Comparison of ENCODE assay signal across 8 cellular contexts in the genomic region with DNA sequence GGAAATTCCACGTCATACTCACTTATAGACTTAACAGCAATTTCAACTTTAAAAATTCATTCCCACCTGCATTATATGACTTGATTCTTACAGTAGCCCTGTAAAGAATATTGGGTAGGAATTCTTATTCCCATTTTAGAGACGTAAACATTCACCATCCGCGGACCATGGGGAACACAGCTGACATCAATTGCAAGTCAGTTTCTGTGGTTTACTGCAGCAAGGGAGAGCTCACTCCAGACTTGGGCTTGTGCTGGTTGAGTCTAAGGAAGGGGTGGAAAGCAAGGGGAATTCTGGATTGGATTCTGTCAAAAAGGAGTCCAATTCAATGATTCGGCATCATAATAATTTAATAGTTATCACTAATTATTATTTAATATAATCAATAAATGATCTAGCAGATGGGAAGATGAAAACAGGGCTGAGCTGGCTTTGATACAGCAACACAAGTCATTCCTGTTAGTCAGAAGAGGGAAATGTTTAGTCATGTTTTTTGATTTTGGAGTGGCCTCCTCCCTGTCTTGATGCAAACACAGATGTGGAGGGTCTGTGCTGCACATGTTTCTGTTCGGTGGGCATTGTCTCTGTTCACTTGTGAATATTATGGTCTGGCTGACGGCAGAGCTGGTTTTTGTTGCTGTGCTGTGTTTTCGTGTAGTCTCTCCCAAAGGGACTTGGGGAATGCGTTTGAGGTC. TPM values are rescaled to one million over a fixed set of nuclear protein-coding genes. Genes with fewer than 3 reads are reported as not detected.
A peak's percentile ranks its signal among the peaks of the same experiment; 100 is the strongest.
DNase-seq lines count a peak whose midpoint lies in the region; ATAC-seq and TF ChIP-seq lines count a peak whose summit lies in the region.

No MANE protein-coding gene starts in this region.

- ATAC-seq in GM19324 (IDR thresholded peaks at IDR 0.05; ENCODE audit: low FRiP score, unreplicated experiment): no peak
- ATAC-seq in gastroesophageal sphincter: no peak

- TF ChIP-seq POLR2A in sigmoid colon (IDR thresholded peaks at IDR 0.05): no peak
- TF ChIP-seq POLR2A in gastroesophageal sphincter (IDR thresholded peaks at IDR 0.05): no peak

- CTCF ChIA-PET in RWPE1 (lab: Yijun Ruan, JAX): interaction anchor here (0.6 kb wide), 1 partner anchor 106 kb away, joined by 3 read pairs; no protein-coding TSS in a partner anchor

- TF ChIP-seq CTCF in RWPE1 (conservative IDR thresholded peaks at IDR 0.05; ENCODE audit: low read depth) (no peak), fibroblast of mammary gland (conservative IDR thresholded peaks at IDR 0.05; ENCODE audit: control insufficient read depth, insufficient read depth, low read depth, low read length) (no peak), sigmoid colon (IDR thresholded peaks at IDR 0.05) (no peak), gastroesophageal sphincter (IDR thresholded peaks at IDR 0.05) (no peak)

- H3K4me3 ChIP-seq in fibroblast of mammary gland (ENCODE audit: control insufficient read depth, low read depth, low read length) (no peak overlapping the region), sigmoid colon (no peak overlapping the region), SJCRH30 (no peak overlapping the region), gastroesophageal sphincter (no peak overlapping the region)

- no peaks in the 10 kb centered on the region for H3K36me3 ChIP-seq in sigmoid colon
- no peaks in the 10 kb centered on the region for H3K36me3 ChIP-seq in SJCRH30
- H3K36me3 ChIP-seq in gastroesophageal sphincter: no peaks in the 10 kb centered on the region

- POLR2A ChIA-PET in RWPE1 (lab: Yijun Ruan, JAX; ENCODE audit: low non-redundant PET): no interaction called here

- TF ChIP-seq EP300 in sigmoid colon (IDR thresholded peaks at IDR 0.05): no peak
- no peak for TF ChIP-seq EP300 in gastroesophageal sphincter (IDR thresholded peaks at IDR 0.05)

- H3K27ac ChIP-seq in RWPE1: peak overlapping the region; percentile 79
- H3K27ac ChIP-seq in sigmoid colon: peak overlapping the region in 3 of 4 donors; percentile 49 to 59 (median 50)
- no peak overlapping the region for H3K27ac ChIP-seq in SJCRH30
- H3K27ac ChIP-seq in gastroesophageal sphincter: peak overlapping the region in 1 of 4 donors; percentile 70

- DNase-seq in EL (peak; percentile 81), RWPE1 (ENCODE audit: low spot score) (peak; percentile 74), fibroblast of mammary gland (ENCODE audit: low read depth) (peak; percentile 96), sigmoid colon (no peak), medulla oblongata (ENCODE audit: extremely low spot score) (no peak), SJCRH30 (no peak)

- H3K9me3 ChIP-seq in sigmoid colon: no peaks in the 10 kb centered on the region
- H3K9me3 ChIP-seq in SJCRH30 (replicated peaks): no peaks in the 10 kb centered on the region
- H3K9me3 ChIP-seq in gastroesophageal sphincter: no peaks in the 10 kb centered on the region

- H3K27me3 ChIP-seq in sigmoid colon: no peaks in the 10 kb centered on the region
- no peaks in the 10 kb centered on the region for H3K27me3 ChIP-seq in SJCRH30
- no peaks in the 10 kb centered on the region for H3K27me3 ChIP-seq in gastroesophageal sphincter

- H3K4me1 ChIP-seq in sigmoid colon (no peaks in the 10 kb centered on the region), SJCRH30 (peaks cover 30% of the 10 kb centered on the region), gastroesophageal sphincter (peaks cover 0 to 28% (median 7%) of the 10 kb centered on the region in 3 donors)

- WGBS in sigmoid colon, 2 donors: 79 to 85% methylated on average over 9 of the region's 9 CpGs
- WGBS in gastroesophageal sphincter (ENCODE audit: low coverage in 1 of 2), 2 donors: 78 to 82% methylated on average over 5 to 9 of the region's 9 CpGs

- intact Hi-C loops in sigmoid colon (cut with DNase I): no loop called here

RNA-seq across cellular contexts. Expression of a gene that starts 9.7 kb away (rescaled TPM):
- total RNA-seq in sigmoid colon: under 1 TPM in 2 of 4 donors, not detected in 2; 0.36 to 0.83 TPM
- polyA plus RNA-seq in sigmoid colon: 1 to 10 TPM in 2 of 3 donors, under 1 TPM in 1; 0.63 to 3.0 (median 1.8) TPM
- 0.35 and 1.2 TPM in 2 replicates for total RNA-seq in SJCRH30 (2014; rRNA removed; shearing (Covaris generic))
- under 1 TPM in 2 of 4 donors, not detected in 2; 0.32 to 0.50 TPM for total RNA-seq in gastroesophageal sphincter

Comparison
In these comparisons a context has a peak if more than half of its experiments do, and no peak if none do; other contexts are left out.
1. DNase-seq: peak in EL (single experiment), RWPE1 (single experiment) and fibroblast of mammary gland (single experiment); none in sigmoid colon (single experiment), medulla oblongata (single experiment) and SJCRH30 (0 of 2).